Comparison of ENCODE assay signal across 18 cellular contexts in the genomic region with DNA sequence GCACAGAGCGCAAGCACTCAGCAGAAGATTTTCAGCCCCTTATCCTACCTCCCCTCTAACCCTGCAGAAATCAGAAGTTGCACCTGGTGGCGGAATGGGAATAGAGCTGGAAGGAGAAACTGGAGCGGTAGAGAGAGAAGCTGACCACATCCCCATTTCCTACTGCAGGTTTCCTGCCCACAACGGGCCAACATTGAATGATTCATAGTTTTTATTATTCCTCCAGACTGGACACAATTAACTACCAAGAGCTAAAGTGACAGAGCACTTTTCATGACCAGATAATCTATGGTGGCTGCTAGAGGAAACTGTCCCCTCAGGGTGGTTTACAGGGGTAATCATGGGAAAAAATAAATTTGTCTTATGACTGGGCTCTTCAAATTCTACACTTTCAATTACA. TPM values are rescaled to one million over a fixed set of nuclear protein-coding genes. Genes with fewer than 3 reads are reported as not detected.
A peak's percentile ranks its signal among the peaks of the same experiment; 100 is the strongest.
DNase-seq lines count a peak whose midpoint lies in the region; ATAC-seq, FAIRE-seq and TF ChIP-seq lines count a peak whose summit lies in the region.
"Had no signal": no experiment of that assay in that cellular context is flagged by ENCODE, and none has a peak within 500 bp of the region (broad histone marks: within the 10 kb centered on the region; RNA-seq: fewer than 3 reads in every experiment).

No MANE protein-coding gene starts in this region.

- no peak overlapping the region for H3K18ac ChIP-seq in mesendoderm (ENCODE audit: low read length)

- H3K4me3 ChIP-seq in mammary epithelial cell (replicated peaks in 1 of 3; ENCODE audit: insufficient read depth in 1 of 3, low read depth in 2 of 3, low read length in 3 of 3) (no peak overlapping the region), GM12878 (no peak overlapping the region), mesendoderm (ENCODE audit: low read length) (no peak overlapping the region)
- H3K4me3 ChIP-seq: transverse colon had no signal

- no peaks in the 10 kb centered on the region for H3K4me1 ChIP-seq in mammary epithelial cell (ENCODE audit: insufficient read depth, low read length)
- H3K4me1 ChIP-seq in GM12878 (ENCODE audit: control insufficient read depth, insufficient read depth, low read length), result peaks cover 13% of the 10 kb centered on the region
- no peaks in the 10 kb centered on the region for H3K4me1 ChIP-seq in mesendoderm (ENCODE audit: control insufficient read depth, low read depth, low read length)
- H3K4me1 ChIP-seq: transverse colon had no signal

- no peak for TF ChIP-seq POLR2A in GM12878 (IDR thresholded peaks at IDR 0.05; ENCODE audit: low read depth, low read length)

- TF ChIP-seq RAD21 in GM12878 (IDR thresholded peaks at IDR 0.05; ENCODE audit: insufficient read depth, low read depth, low read length), result no peak

- no peak overlapping the region for H4K5ac ChIP-seq in mesendoderm (ENCODE audit: low read length)

- no peaks in the 10 kb centered on the region for H3K9me3 ChIP-seq in mammary epithelial cell (replicated peaks; ENCODE audit: insufficient read depth, low read length)
- H3K9me3 ChIP-seq in GM12878 (replicated peaks; ENCODE audit: control insufficient read depth, insufficient read depth, low read length), result no peaks in the 10 kb centered on the region
- H3K9me3 ChIP-seq: transverse colon had no signal

- H3K27me3 ChIP-seq in mammary epithelial cell (ENCODE audit: insufficient read depth, low read length) (no peaks in the 10 kb centered on the region), GM12878 (replicated peaks in 1 of 2; ENCODE audit: control insufficient read depth in 2 of 2, insufficient read depth in 2 of 2, low read length in 1 of 2) (no peaks in the 10 kb centered on the region), mesendoderm (ENCODE audit: insufficient read depth, low read length, poor library complexity) (no peaks in the 10 kb centered on the region)
- H3K27me3 ChIP-seq: transverse colon had no signal

- H4K20me1 ChIP-seq in mammary epithelial cell (ENCODE audit: insufficient read depth, low read length), result no peaks in the 10 kb centered on the region
- no peaks in the 10 kb centered on the region for H4K20me1 ChIP-seq in GM12878 (ENCODE audit: control insufficient read depth, insufficient read depth)

- BruUV-seq in mammary epithelial cell (replicated peaks; lab: Mats Ljungman, UMichigan), result no TSS peak
- no TSS peak for BruUV-seq in MCF 10A (replicated peaks; lab: Mats Ljungman, UMichigan)
- no TSS peak for BruUV-seq in GM12878 (replicated peaks; lab: Mats Ljungman, UMichigan)

- H3K27ac ChIP-seq in mammary epithelial cell (ENCODE audit: insufficient read depth, low read depth, low read length) (no peak overlapping the region), GM12878 (ENCODE audit: control insufficient read depth, insufficient read depth) (no peak overlapping the region), mesendoderm (ENCODE audit: low read depth, low read length) (no peak overlapping the region)
- H3K27ac ChIP-seq: transverse colon had no signal

- dilution Hi-C loops in mammary epithelial cell (cut with HindIII; ENCODE audit: low sequenced_read_pairs), result no loop called here

- in situ Hi-C loops in mammary epithelial cell (cut with MboI; ENCODE audit: low sequenced_read_pairs in 2 of 2) (loop anchor here in 1 of 2 donors (25.0 kb wide), 1 partner anchor 788 kb away; no protein-coding TSS in a partner anchor), GM12878 (cut with MboI) (no loop called here)

- no peaks in the 10 kb centered on the region for H3K79me2 ChIP-seq in mammary epithelial cell (ENCODE audit: insufficient read depth, low read length)
- H3K79me2 ChIP-seq in GM12878 (ENCODE audit: control insufficient read depth, insufficient read depth, low read length), result no peaks in the 10 kb centered on the region
- no peaks in the 10 kb centered on the region for H3K79me2 ChIP-seq in mesendoderm (ENCODE audit: control insufficient read depth, insufficient read depth, low read length)

- no peak overlapping the region for H3K27ac Mint-ChIP-seq in MCF 10A (ENCODE audit: low read depth, unreplicated experiment)
- H3K27ac Mint-ChIP-seq: activated CD8-positive, alpha-beta T cell treated with anti-CD3 and anti-CD28 coated beads, Interleukin-2, amount 10 ng/mL, durations not matched to agents 7 days and 5 days had no signal

- no peak overlapping the region for H2BK5ac ChIP-seq in mesendoderm (ENCODE audit: low read length)

- TF ChIP-seq EP300 in GM12878 (IDR thresholded peaks at IDR 0.05; ENCODE audit: borderline replicate concordance in 1 of 2, control insufficient read depth in 1 of 2, low read depth in 2 of 2, low read length in 2 of 2), result no peak

- peak; percentile 24; the same call in 2 of the 3 replicates for ATAC-seq in GM12878
- ATAC-seq: activated CD8-positive, alpha-beta T cell treated with anti-CD3 and anti-CD28 coated beads, Interleukin-2, amount 10 ng/mL, durations not matched to agents 7 days and 5 days; HCT116; Right ventricle myocardium inferior had no signal

- H3K9ac ChIP-seq in mammary epithelial cell (ENCODE audit: insufficient read depth, low read length) (no peak overlapping the region), GM12878 (ENCODE audit: control insufficient read depth, insufficient read depth, low read length) (no peak overlapping the region), mesendoderm (ENCODE audit: low read length) (no peak overlapping the region)

- H3K4me1 Mint-ChIP-seq in MCF 10A (ENCODE audit: insufficient read depth, unreplicated experiment), result no peaks in the 10 kb centered on the region
- H3K4me1 Mint-ChIP-seq: naive B cell had no signal

- no peak overlapping the region for H3K4ac ChIP-seq in mesendoderm (ENCODE audit: low read depth, low read length)

- no peak overlapping the region for H3K23ac ChIP-seq in mesendoderm (ENCODE audit: low read length)

- H3K36me3 ChIP-seq in mammary epithelial cell (ENCODE audit: insufficient read depth, low read length) (no peaks in the 10 kb centered on the region), GM12878 (ENCODE audit: control insufficient read depth in 2 of 2, insufficient read depth in 2 of 2, low read length in 1 of 2) (no peaks in the 10 kb centered on the region), mesendoderm (ENCODE audit: control insufficient read depth, insufficient read depth, low read length) (no peaks in the 10 kb centered on the region)
- H3K36me3 ChIP-seq: transverse colon had no signal

- H3K56ac ChIP-seq in mesendoderm (ENCODE audit: low read length), result no peak overlapping the region

- POLR2A ChIA-PET in MCF 10A (lab: Yijun Ruan, JAX), result no interaction called here
- POLR2A ChIA-PET in GM12878 (lab: Charles Lee), result no interaction called here

- H3K4me2 ChIP-seq in mammary epithelial cell (ENCODE audit: insufficient read depth, low read depth, low read length) (no peak overlapping the region), GM12878 (ENCODE audit: control insufficient read depth, insufficient read depth) (peak overlapping the region; percentile 43; the same call in 1 of the 2 replicates), mesendoderm (ENCODE audit: low read length) (no peak overlapping the region)

- SMC1A ChIA-PET in GM12878 (lab: Charles Lee; ENCODE audit: uncharacterized antibody, unreplicated experiment), result interaction anchor here (1.3 to 5.2 kb wide), 4 partner anchors 9 to 188 kb away, joined by 3 to 52 read pairs (median 4); no protein-coding TSS in a partner anchor

- H3K9me3 Mint-ChIP-seq in MCF 10A (ENCODE audit: unreplicated experiment), result no peaks in the 10 kb centered on the region

- no peak overlapping the region for H3K4me3 Mint-ChIP-seq in MCF 10A (ENCODE audit: unreplicated experiment)
- H3K4me3 Mint-ChIP-seq: activated CD8-positive, alpha-beta T cell treated with anti-CD3 and anti-CD28 coated beads, Interleukin-2, amount 10 ng/mL, durations not matched to agents 7 days and 5 days; naive B cell had no signal

- H3K36me3 Mint-ChIP-seq in MCF 10A (ENCODE audit: insufficient read depth, unreplicated experiment), result no peaks in the 10 kb centered on the region
- H3K36me3 Mint-ChIP-seq: naive B cell had no signal

- FAIRE-seq in GM12878 (lab: Jason Lieb, UNC), result peak; percentile 47

- WGBS in mammary epithelial cell (ENCODE audit: low coverage, missing lambda C conversion rate), result 88% methylated on average over 4 of the region's 4 CpGs
- 58% methylated on average over 4 of the region's 4 CpGs for WGBS in GM12878 (ENCODE audit: insufficient coverage, insufficient replicate concordance, low lambda C conversion rate, missing lambda C conversion rate)
- no CpG with 5 or more reads among the region's 4 CpGs for WGBS in mesendoderm (ENCODE audit: extremely low coverage, insufficient coverage, low lambda C conversion rate)

- H3K27me3 Mint-ChIP-seq in MCF 10A (ENCODE audit: insufficient read depth, unreplicated experiment), result no peaks in the 10 kb centered on the region

- no peak for TF ChIP-seq CTCF in mammary epithelial cell (conservative IDR thresholded peaks at IDR 0.05 in 1 of 2, IDR thresholded peaks at IDR 0.05 in 1 of 2; ENCODE audit: extremely low read depth in 1 of 2, insufficient read depth in 1 of 2, low read depth in 1 of 2, low read length in 2 of 2)
- TF ChIP-seq CTCF in MCF 10A (IDR thresholded peaks at IDR 0.05; ENCODE audit: unreplicated experiment), result no peak
- TF ChIP-seq CTCF in GM12878 (IDR thresholded peaks at IDR 0.05 in 2 of 3, conservative IDR thresholded peaks at IDR 0.05 in 1 of 3; ENCODE audit: control insufficient read depth in 2 of 3, extremely low read depth in 1 of 3, insufficient read depth in 1 of 3, low read depth in 3 of 3, low read length in 3 of 3), result no peak

- H3K79me1 ChIP-seq in mesendoderm (ENCODE audit: low read length), result no peaks in the 10 kb centered on the region

- H2AFZ ChIP-seq in mammary epithelial cell (ENCODE audit: low read depth, low read length), result no peak overlapping the region
- H2AFZ ChIP-seq in GM12878 (ENCODE audit: control insufficient read depth, low read depth, low read length), result no peak overlapping the region

- CTCF ChIA-PET in mammary epithelial cell (lab: Charles Lee; ENCODE audit: low non-redundant PET) (no interaction called here), MCF 10A (lab: Yijun Ruan, JAX) (interaction anchor here (1.9 kb wide), 1 partner anchor 190 kb away, joined by 5 read pairs; no protein-coding TSS in a partner anchor), GM12878 (lab: Yijun Ruan, JAX) (interaction anchor here (2.2 kb wide), 1 partner anchor 37 kb away, joined by 4 read pairs; no protein-coding TSS in a partner anchor)

- DNase-seq in mammary epithelial cell (peak; percentile 30), MCF 10A (ENCODE audit: unreplicated experiment) (no peak), NOMO-1 treated with dmso at 0.1 percent for 144 hours (lab: John Stamatoyannopoulos, UW; ENCODE audit: unreplicated experiment) (peak; percentile 90), GM12878 (ENCODE audit: low read depth, low spot score) (no peak), DMS153 treated with DMSO at 0.1 percent for 48 hours (lab: John Stamatoyannopoulos, UW; ENCODE audit: unreplicated experiment) (no peak), HUDEP-2 (lab: John Stamatoyannopoulos, UW; ENCODE audit: unreplicated experiment in 76 of 76) (no peak), mesendoderm (no peak), NCI-H446 (lab: John Stamatoyannopoulos, UW) (no peak)
- DNase-seq: 8988T; activated CD8-positive, alpha-beta T cell treated with anti-CD3 and anti-CD28 coated beads, Interleukin-2, amount 10 ng/mL, durations not matched to agents 7 days and 5 days; anterior cingulate cortex; hippocampal formation; naive B cell; NCI-H2029 treated with DMSO at 0.1 percent for 48 hours; retina; transverse colon had no signal

- no peak overlapping the region for H2BK15ac ChIP-seq in mesendoderm (replicated peaks; ENCODE audit: low read depth)

- H2BK120ac ChIP-seq in mesendoderm (ENCODE audit: low read depth, low read length), result no peak overlapping the region

- no peak overlapping the region for H2AK5ac ChIP-seq in mesendoderm (ENCODE audit: low read length)

- intact Hi-C loops in mammary epithelial cell (cut with micrococcal nuclease), result no loop called here
- intact Hi-C loops in MCF 10A (cut with micrococcal nuclease), result no loop called here
- intact Hi-C loops in GM12878 (cut with micrococcal nuclease; ENCODE audit: unreplicated experiment), result no loop called here

- H4K8ac ChIP-seq in mesendoderm (ENCODE audit: low read depth, low read length), result no peak overlapping the region

- RAD21 ChIA-PET in GM12878 (lab: Charles Lee; ENCODE audit: unreplicated experiment), result interaction anchor here (1.1 to 1.3 kb wide), 3 partner anchors 18 to 237 kb away, joined by 3 to 4 read pairs (median 3); no protein-coding TSS in a partner anchor

RNA-seq across cellular contexts. Expression of a gene that starts 21.3 kb away (rescaled TPM):
- total RNA-seq in mammary epithelial cell (10 to 100 TPM; 39.5 to 47.7 TPM), MCF 10A (2022) (42.0 and 43.7 TPM in 2 replicates), GM12878 (2014; rRNA removed) (18.0 and 24.7 TPM in 2 replicates), GM12878 (2014; rRNA removed; fragmentation: Illumina TruSeq; extraction: Trizol) (25.1 and 27.5 TPM in 2 replicates), GM12878 (2021) (27.9 and 28.8 TPM in 2 replicates)
- polyA plus RNA-seq in mammary epithelial cell (44.9 TPM), GM12878 (2011; rRNA removed) (34.9 and 44.1 TPM in 2 replicates), GM12878 (2014; fragmentation: Illumina TruSeq; extraction: Trizol) (34.1 and 38.1 TPM in 2 replicates), GM12878 (2014; fragmentation: Nextera tagmentation; extraction: Ambion mirVana) (1 to 10 TPM; 5.6 to 6.4 TPM), GM12878 (2014; rRNA removed) (24.9 and 26.1 TPM in 2 replicates), GM12878 (2016; fragmentation: Nextera tagmentation; extraction: Ambion mirVana) (10 to 100 TPM; 18.3 to 28.2 TPM)
- 20.7 TPM for polyA minus RNA-seq in mammary epithelial cell
- 27.5 and 28.2 TPM in 2 replicates for total RNA-seq in GM12878 (2013; cell fraction: nucleolus; rRNA removed)
- polyA plus RNA-seq in GM12878 (2011; ENCODE audit: low read depth), result 7.7 TPM
- polyA plus RNA-seq in GM12878 (2011; cell fraction: cytosol; rRNA removed), result 38.6 and 38.8 TPM in 2 replicates
- 30.7 and 31.6 TPM in 2 replicates for polyA plus RNA-seq in GM12878 (2011; cell fraction: nucleus; rRNA removed)
- polyA plus RNA-seq in GM12878 (2012), result 8.8 and 10.8 TPM in 2 replicates
- polyA minus RNA-seq in GM12878 (2011; rRNA and poly(A)+ RNA removed), result 39.5 and 64.4 TPM in 2 replicates
- 17.4 and 27.2 TPM in 2 replicates for polyA minus RNA-seq in GM12878 (2011; cell fraction: cytosol; rRNA and poly(A)+ RNA removed)
- polyA minus RNA-seq in GM12878 (2011; cell fraction: nucleus; rRNA and poly(A)+ RNA removed), result 13.1 and 24.6 TPM in 2 replicates
- 30.1 TPM for polyA plus RNA-seq in mesendoderm (2013, experiment 1 of 2)
- 30.3 TPM for polyA plus RNA-seq in mesendoderm (2013, experiment 2 of 2)

Comparison
In these comparisons a context has a peak if more than half of its experiments do, and no peak if none do; other contexts are left out.
1. DNase-seq: peak in mammary epithelial cell (single experiment) and NOMO-1 treated with dmso at 0.1 percent for 144 hours (single experiment); none in MCF 10A (single experiment), GM12878 (single experiment), DMS153 treated with DMSO at 0.1 percent for 48 hours (single experiment), HUDEP-2 (0 of 76), mesendoderm (single experiment) and NCI-H446 (0 of 2).